Comparison of ENCODE assay signal across 1 cellular context in genomic region chr4:109571494-109571893, GRCh38.
TF ChIP-seq lines count a peak whose summit lies in the region.

No MANE protein-coding gene starts in this region.

TF ChIP-seq in HepG2, 621 proteins besides CTCF, POLR2A, EP300 and RAD21:
- TF ChIP-seq MLX (CRISPR knock-in tag; IDR thresholded peaks at IDR 0.05) (no peak), ZNF333 (CRISPR knock-in tag; IDR thresholded peaks at IDR 0.05; ENCODE audit: borderline replicate concordance) (peak; percentile 63; the same call in 1 of the 2 replicates)
